Comparison of ENCODE assay signal across 18 cellular contexts in the genomic region with DNA sequence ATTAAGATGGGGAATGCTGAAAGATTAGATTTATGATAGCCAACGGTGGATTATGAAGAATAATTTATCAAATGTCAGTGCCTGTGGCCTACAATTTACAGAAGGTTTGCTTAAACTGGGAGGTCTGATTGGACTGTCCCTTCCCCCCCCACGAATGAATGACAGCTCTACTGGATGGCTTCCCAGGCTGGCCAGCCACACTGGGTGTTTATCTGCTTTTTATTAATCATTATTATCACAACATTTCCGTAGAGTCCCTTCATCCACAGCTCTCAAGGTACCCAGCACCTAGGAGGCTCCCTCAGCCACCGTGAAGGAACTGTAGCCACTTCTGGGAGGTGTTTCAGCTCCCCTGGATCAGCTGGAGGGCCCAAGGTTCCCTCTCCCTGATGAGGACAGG.
DNase-seq lines count a peak whose midpoint lies in the region; ATAC-seq and TF ChIP-seq lines count a peak whose summit lies in the region.
"Had no signal": no experiment of that assay in that cellular context is flagged by ENCODE, and none has a peak within 500 bp of the region (broad histone marks: within the 10 kb centered on the region; RNA-seq: fewer than 3 reads in every experiment).

No MANE protein-coding gene starts in this region.

- POLR2A ChIA-PET in SK-N-SH (lab: Yijun Ruan, JAX), result no interaction called here

- H3K9me3 ChIP-seq in SK-N-SH, result no peaks in the 10 kb centered on the region
- H3K9me3 ChIP-seq: Caco-2, HAP-1 had no signal

- no peak for TF ChIP-seq RAD21 in SK-N-SH (IDR thresholded peaks at IDR 0.05; ENCODE audit: low read length)

- H3K4me3 Mint-ChIP-seq in neural crest cell, result no peak overlapping the region
- H3K4me3 Mint-ChIP-seq: B cell; CD4-positive, CD25-positive, alpha-beta regulatory T cell; CD8-positive, alpha-beta T cell; HFFc6 had no signal

- DNase-seq in SK-N-SH (no peak), neural crest cell (ENCODE audit: low read depth, low spot score) (no peak), posterior vena cava (ENCODE audit: low spot score) (peak; percentile 29)
- DNase-seq: Caco-2; CD4-positive, CD25-positive, alpha-beta regulatory T cell; CD8-positive, alpha-beta T cell; DMS153; DND-41; GOT3; HFFc6 had no signal

- no peaks in the 10 kb centered on the region for H3K27me3 ChIP-seq in SK-N-SH (ENCODE audit: insufficient read depth)
- H3K27me3 ChIP-seq: BLaER1 had no signal

- H3K9ac ChIP-seq in SK-N-SH, result no peak overlapping the region
- H3K9ac ChIP-seq: BLaER1 had no signal

- no peak overlapping the region for H3K4me2 ChIP-seq in SK-N-SH
- H3K4me2 ChIP-seq: BLaER1 had no signal

- no peaks in the 10 kb centered on the region for H3F3A ChIP-seq in SK-N-SH (replicated peaks; ENCODE audit: insufficient read depth)

- H3K36me3 ChIP-seq in SK-N-SH (replicated peaks in 1 of 2; ENCODE audit: control insufficient read depth in 1 of 2, insufficient read depth in 2 of 2, low read length in 1 of 2), result no peaks in the 10 kb centered on the region
- H3K36me3 ChIP-seq: BLaER1, HAP-1 had no signal

- ATAC-seq in SK-N-SH treated with all-trans-retinoic acid at 6 μM for 48 hours, result no peak
- no peak for ATAC-seq in GM21737 (IDR thresholded peaks at IDR 0.05; ENCODE audit: unreplicated experiment)
- no peak for ATAC-seq in GM18861 (IDR thresholded peaks at IDR 0.05; ENCODE audit: unreplicated experiment)
- ATAC-seq: CD8-positive, alpha-beta T cell had no signal

- no peaks in the 10 kb centered on the region for H3K9me3 Mint-ChIP-seq in neural crest cell
- H3K9me3 Mint-ChIP-seq: CD8-positive, alpha-beta T cell; HFFc6 had no signal

- H3K79me2 ChIP-seq in SK-N-SH (ENCODE audit: insufficient read depth), result no peaks in the 10 kb centered on the region

- H3K4me3 ChIP-seq in SK-N-SH (ENCODE audit: low read depth in 2 of 2, low read length in 1 of 2), result no peak overlapping the region
- H3K4me3 ChIP-seq: BLaER1, HAP-1 had no signal

- intact Hi-C loops in posterior vena cava (cut with DNase I), result no loop called here

- H4K20me1 ChIP-seq in SK-N-SH (ENCODE audit: insufficient read depth), result no peaks in the 10 kb centered on the region
- H4K20me1 ChIP-seq: BLaER1 had no signal

- H3K4me1 ChIP-seq in SK-N-SH (ENCODE audit: control insufficient read depth in 1 of 2, insufficient read depth in 2 of 2, low read depth in 1 of 2, low read length in 1 of 2), result peaks cover 0 to 54% of the 10 kb centered on the region in 2 experiments; a peak in 2 of 4 replicates
- H3K4me1 ChIP-seq: Caco-2, HAP-1 had no signal

- WGBS in SK-N-SH (ENCODE audit: low lambda C conversion rate), result 42% methylated on average over 4 of the region's 4 CpGs

- CTCF ChIA-PET in SK-N-SH (lab: Yijun Ruan, JAX), result interaction anchor here (1.3 to 2.2 kb wide), 3 partner anchors 17 to 819 kb away, joined by 3 to 10 read pairs (median 3); no protein-coding TSS in a partner anchor

- H3K9me2 ChIP-seq in SK-N-SH, result no peaks in the 10 kb centered on the region

- no peak overlapping the region for H2AFZ ChIP-seq in SK-N-SH (ENCODE audit: low read depth)

- H3K27ac Mint-ChIP-seq in neural crest cell (ENCODE audit: unreplicated experiment), result peak overlapping the region; percentile 22
- H3K27ac Mint-ChIP-seq: B cell, HFFc6 had no signal

- H3K4me1 Mint-ChIP-seq in neural crest cell, result peaks cover 12% of the 10 kb centered on the region

- TF ChIP-seq CTCF in SK-N-SH (IDR thresholded peaks at IDR 0.05) (no peak), neural crest cell (conservative IDR thresholded peaks at IDR 0.05) (no peak)

- H3K36me3 Mint-ChIP-seq in neural crest cell (ENCODE audit: low read depth), result no peaks in the 10 kb centered on the region

- no peak for TF ChIP-seq EP300 in SK-N-SH (IDR thresholded peaks at IDR 0.05; ENCODE audit: borderline replicate concordance in 1 of 2, low read depth in 1 of 2, low read length in 1 of 2)

- H3K27me3 Mint-ChIP-seq in neural crest cell (ENCODE audit: low read depth), result no peaks in the 10 kb centered on the region
- H3K27me3 Mint-ChIP-seq: B cell; CD4-positive, CD25-positive, alpha-beta regulatory T cell had no signal

- H3K27ac ChIP-seq in SK-N-SH (ENCODE audit: low read depth in 2 of 2, low read length in 1 of 2), result peak overlapping the region in 1 of 2 experiments; percentile 20; a peak in 1 of 4 replicates
- H3K27ac ChIP-seq: 22Rv1, BLaER1, C4-2B had no signal

TF ChIP-seq in SK-N-SH, 30 proteins besides CTCF, POLR2A, EP300 and RAD21:
- TF ChIP-seq EZH2phosphoT487 (IDR thresholded peaks at IDR 0.05; ENCODE audit: borderline replicate concordance, low read depth) (no peak), GATA2 (CRISPR knock-in tag; IDR thresholded peaks at IDR 0.05) (peak; percentile 48; the same call in 1 of the 2 replicates), MAX (IDR thresholded peaks at IDR 0.05; ENCODE audit: low read depth) (no peak)

TF ChIP-seq in SK-N-SH treated with all-trans-retinoic acid at 6 μM for 48 hours, 23 proteins besides CTCF, POLR2A, EP300 and RAD21:
- TF ChIP-seq TOX (CRISPR knock-in tag; IDR thresholded peaks at IDR 0.05; ENCODE audit: borderline replicate concordance) (no peak), ZNF8 (CRISPR knock-in tag; IDR thresholded peaks at IDR 0.05) (no peak), ZFP3 (CRISPR knock-in tag; IDR thresholded peaks at IDR 0.05) (no peak), ISL1 (CRISPR knock-in tag; IDR thresholded peaks at IDR 0.05) (no peak), CSDC2 (CRISPR knock-in tag; IDR thresholded peaks at IDR 0.05) (no peak), ESRRG (CRISPR knock-in tag; IDR thresholded peaks at IDR 0.05) (no peak), TCF4 (CRISPR knock-in tag; IDR thresholded peaks at IDR 0.05; ENCODE audit: borderline replicate concordance) (no peak), ZFP30 (CRISPR knock-in tag; IDR thresholded peaks at IDR 0.05) (no peak), POU6F1 (CRISPR knock-in tag; IDR thresholded peaks at IDR 0.05; ENCODE audit: borderline replicate concordance, low read depth) (no peak), PPARA (CRISPR knock-in tag; IDR thresholded peaks at IDR 0.05; ENCODE audit: borderline replicate concordance) (no peak), RARB (CRISPR knock-in tag; IDR thresholded peaks at IDR 0.05) (no peak), PATZ1 (CRISPR knock-in tag; IDR thresholded peaks at IDR 0.05; ENCODE audit: borderline replicate concordance) (no peak)
- TF ChIP-seq, protein P1, sequence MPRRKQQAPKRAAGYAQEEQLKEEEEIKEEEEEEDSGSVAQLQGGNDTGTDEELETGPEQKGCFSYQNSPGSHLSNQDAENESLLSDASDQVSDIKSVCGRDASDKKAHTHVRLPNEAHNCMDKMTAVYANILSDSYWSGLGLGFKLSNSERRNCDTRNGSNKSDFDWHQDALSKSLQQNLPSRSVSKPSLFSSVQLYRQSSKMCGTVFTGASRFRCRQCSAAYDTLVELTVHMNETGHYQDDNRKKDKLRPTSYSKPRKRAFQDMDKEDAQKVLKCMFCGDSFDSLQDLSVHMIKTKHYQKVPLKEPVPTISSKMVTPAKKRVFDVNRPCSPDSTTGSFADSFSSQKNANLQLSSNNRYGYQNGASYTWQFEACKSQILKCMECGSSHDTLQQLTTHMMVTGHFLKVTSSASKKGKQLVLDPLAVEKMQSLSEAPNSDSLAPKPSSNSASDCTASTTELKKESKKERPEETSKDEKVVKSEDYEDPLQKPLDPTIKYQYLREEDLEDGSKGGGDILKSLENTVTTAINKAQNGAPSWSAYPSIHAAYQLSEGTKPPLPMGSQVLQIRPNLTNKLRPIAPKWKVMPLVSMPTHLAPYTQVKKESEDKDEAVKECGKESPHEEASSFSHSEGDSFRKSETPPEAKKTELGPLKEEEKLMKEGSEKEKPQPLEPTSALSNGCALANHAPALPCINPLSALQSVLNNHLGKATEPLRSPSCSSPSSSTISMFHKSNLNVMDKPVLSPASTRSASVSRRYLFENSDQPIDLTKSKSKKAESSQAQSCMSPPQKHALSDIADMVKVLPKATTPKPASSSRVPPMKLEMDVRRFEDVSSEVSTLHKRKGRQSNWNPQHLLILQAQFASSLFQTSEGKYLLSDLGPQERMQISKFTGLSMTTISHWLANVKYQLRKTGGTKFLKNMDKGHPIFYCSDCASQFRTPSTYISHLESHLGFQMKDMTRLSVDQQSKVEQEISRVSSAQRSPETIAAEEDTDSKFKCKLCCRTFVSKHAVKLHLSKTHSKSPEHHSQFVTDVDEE (CRISPR knock-in tag; IDR thresholded peaks at IDR 0.05), result no peak
